Comparison of ENCODE assay signal across 1 cellular context in genomic region chr1:13541435-13542215, GRCh38.
TF ChIP-seq lines count a peak whose summit lies in the region.

No MANE protein-coding gene starts in this region.

TF ChIP-seq in GM12878, 131 proteins besides CTCF, POLR2A, EP300 and RAD21 (continued from another document):
- TF ChIP-seq ZBTB4 (CRISPR knock-in tag; IDR thresholded peaks at IDR 0.05): no peak
- TF ChIP-seq TAF1 (IDR thresholded peaks at IDR 0.05; ENCODE audit: borderline replicate concordance, low read depth, low read length): no peak
- TF ChIP-seq MYB (IDR thresholded peaks at IDR 0.05; ENCODE audit: borderline replicate concordance, low read depth, low read length): no peak
- no peak for TF ChIP-seq TCF12 (IDR thresholded peaks at IDR 0.05; ENCODE audit: low read depth, low read length)
- no peak for TF ChIP-seq JUND (IDR thresholded peaks at IDR 0.05; ENCODE audit: low read depth, low read length)
- no peak for TF ChIP-seq CBX5 (IDR thresholded peaks at IDR 0.05; ENCODE audit: low read depth)
